In genomic region chr5:113020461-113021273, GRCh38 we compare ENCODE assay signal across 1 cellular context.
TF ChIP-seq lines count a peak whose summit lies in the region.

No MANE protein-coding gene starts in this region.

TF ChIP-seq in HepG2, 621 proteins besides CTCF, POLR2A, EP300 and RAD21 (continued from another document and continues in another):
- TF ChIP-seq HIC2 (CRISPR knock-in tag; IDR thresholded peaks at IDR 0.05; ENCODE audit: low read depth) (no peak), TFE3 (CRISPR knock-in tag; IDR thresholded peaks at IDR 0.05) (no peak), TAF1 (CRISPR knock-in tag; IDR thresholded peaks at IDR 0.05) (no peak), ZNF382 (CRISPR knock-in tag; IDR thresholded peaks at IDR 0.05; ENCODE audit: borderline replicate concordance) (no peak), ZNF253 (CRISPR knock-in tag; IDR thresholded peaks at IDR 0.05; ENCODE audit: borderline replicate concordance) (no peak), EHMT2 (IDR thresholded peaks at IDR 0.05; ENCODE audit: borderline replicate concordance, low read depth, low read length) (peak; percentile 41; the same call in 1 of the 2 replicates), ZFP41 (CRISPR knock-in tag; IDR thresholded peaks at IDR 0.05; ENCODE audit: borderline replicate concordance) (no peak), ZNF577 (CRISPR knock-in tag; IDR thresholded peaks at IDR 0.05; ENCODE audit: borderline replicate concordance, low read depth) (no peak), PRPF4 (IDR thresholded peaks at IDR 0.05; ENCODE audit: low read depth, low read length, poor library complexity, severe bottlenecking) (no peak), ZNF784 (CRISPR knock-in tag; IDR thresholded peaks at IDR 0.05; ENCODE audit: borderline replicate concordance) (no peak), TGIF2 (CRISPR knock-in tag; IDR thresholded peaks at IDR 0.05) (no peak), NR2F6 (IDR thresholded peaks at IDR 0.05) (no peak; the same call in 1 of the 2 replicates), NR2F6 (CRISPR knock-in tag; IDR thresholded peaks at IDR 0.05) (peak; percentile 27; the same call in 1 of the 2 replicates), SRSF1 (optimal IDR thresholded peaks at IDR 0.05; ENCODE audit: low read depth, low read length) (no peak), HNF4G (IDR thresholded peaks at IDR 0.05; ENCODE audit: borderline replicate concordance, low read depth, low read length) (0 out of 2 replicates have a peak, but pooled peaks have one; percentile 24), HNF4G (CRISPR knock-in tag; IDR thresholded peaks at IDR 0.05; ENCODE audit: borderline replicate concordance, low read depth) (no peak), CEBPG (CRISPR knock-in tag; IDR thresholded peaks at IDR 0.05) (0 out of 2 replicates have a peak, but pooled peaks have one; percentile 48), XRCC5 (optimal IDR thresholded peaks at IDR 0.05; ENCODE audit: low read length) (no peak), SIN3B (IDR thresholded peaks at IDR 0.05; ENCODE audit: low read length) (no peak), ZNF772 (CRISPR knock-in tag; IDR thresholded peaks at IDR 0.05) (no peak), ZNF614 (CRISPR knock-in tag; IDR thresholded peaks at IDR 0.05; ENCODE audit: borderline replicate concordance) (no peak), ZNF3 (CRISPR knock-in tag; IDR thresholded peaks at IDR 0.05) (no peak), ZMYM2 (CRISPR knock-in tag; IDR thresholded peaks at IDR 0.05) (peak; percentile 84), MEIS1 (CRISPR knock-in tag; IDR thresholded peaks at IDR 0.05; ENCODE audit: borderline replicate concordance) (no peak), PLSCR1 (CRISPR knock-in tag; IDR thresholded peaks at IDR 0.05; ENCODE audit: borderline replicate concordance) (no peak), ZNF329 (CRISPR knock-in tag; IDR thresholded peaks at IDR 0.05; ENCODE audit: low read depth) (no peak), ZNF556 (CRISPR knock-in tag; IDR thresholded peaks at IDR 0.05; ENCODE audit: borderline replicate concordance) (no peak), NRL (CRISPR knock-in tag; IDR thresholded peaks at IDR 0.05; ENCODE audit: borderline replicate concordance) (no peak), ZNF530 (CRISPR knock-in tag; IDR thresholded peaks at IDR 0.05; ENCODE audit: low read depth) (no peak), CSRNP2 (CRISPR knock-in tag; conservative IDR thresholded peaks at IDR 0.05; ENCODE audit: low read depth) (no peak), ZNF776 (CRISPR knock-in tag; IDR thresholded peaks at IDR 0.05) (no peak), ZNF781 (CRISPR knock-in tag; IDR thresholded peaks at IDR 0.05; ENCODE audit: borderline replicate concordance, not compliant biosample characterization) (no peak), KLF9 (CRISPR knock-in tag; IDR thresholded peaks at IDR 0.05; ENCODE audit: low read depth) (no peak), YEATS4 (CRISPR knock-in tag; IDR thresholded peaks at IDR 0.05; ENCODE audit: borderline replicate concordance) (no peak), ONECUT2 (CRISPR knock-in tag; IDR thresholded peaks at IDR 0.05) (no peak), HMG20A (CRISPR knock-in tag; IDR thresholded peaks at IDR 0.05; ENCODE audit: borderline replicate concordance) (peak; percentile 48; the same call in 1 of the 2 replicates), ZSCAN12 (CRISPR knock-in tag; IDR thresholded peaks at IDR 0.05) (no peak), ISX (CRISPR knock-in tag; conservative IDR thresholded peaks at IDR 0.05) (no peak), PTBP1 (IDR thresholded peaks at IDR 0.05; ENCODE audit: low read depth, low read length, poor library complexity, severe bottlenecking) (no peak), PAF1 (CRISPR knock-in tag; IDR thresholded peaks at IDR 0.05) (no peak), AGO1 (IDR thresholded peaks at IDR 0.05; ENCODE audit: low read depth, low read length, poor library complexity, severe bottlenecking) (no peak)
- TF ChIP-seq, protein P1, sequence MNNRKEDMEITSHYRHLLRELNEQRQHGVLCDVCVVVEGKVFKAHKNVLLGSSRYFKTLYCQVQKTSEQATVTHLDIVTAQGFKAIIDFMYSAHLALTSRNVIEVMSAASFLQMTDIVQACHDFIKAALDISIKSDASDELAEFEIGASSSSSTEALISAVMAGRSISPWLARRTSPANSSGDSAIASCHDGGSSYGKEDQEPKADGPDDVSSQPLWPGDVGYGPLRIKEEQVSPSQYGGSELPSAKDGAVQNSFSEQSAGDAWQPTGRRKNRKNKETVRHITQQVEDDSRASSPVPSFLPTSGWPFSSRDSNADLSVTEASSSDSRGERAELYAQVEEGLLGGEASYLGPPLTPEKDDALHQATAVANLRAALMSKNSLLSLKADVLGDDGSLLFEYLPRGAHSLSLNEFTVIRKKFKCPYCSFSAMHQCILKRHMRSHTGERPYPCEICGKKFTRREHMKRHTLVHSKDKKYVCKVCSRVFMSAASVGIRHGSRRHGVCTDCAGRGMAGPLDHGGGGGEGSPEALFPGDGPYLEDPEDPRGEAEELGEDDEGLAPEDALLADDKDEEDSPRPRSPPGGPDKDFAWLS (CRISPR knock-in tag; IDR thresholded peaks at IDR 0.05; ENCODE audit: borderline replicate concordance), result no peak
- TF ChIP-seq, protein P2, sequence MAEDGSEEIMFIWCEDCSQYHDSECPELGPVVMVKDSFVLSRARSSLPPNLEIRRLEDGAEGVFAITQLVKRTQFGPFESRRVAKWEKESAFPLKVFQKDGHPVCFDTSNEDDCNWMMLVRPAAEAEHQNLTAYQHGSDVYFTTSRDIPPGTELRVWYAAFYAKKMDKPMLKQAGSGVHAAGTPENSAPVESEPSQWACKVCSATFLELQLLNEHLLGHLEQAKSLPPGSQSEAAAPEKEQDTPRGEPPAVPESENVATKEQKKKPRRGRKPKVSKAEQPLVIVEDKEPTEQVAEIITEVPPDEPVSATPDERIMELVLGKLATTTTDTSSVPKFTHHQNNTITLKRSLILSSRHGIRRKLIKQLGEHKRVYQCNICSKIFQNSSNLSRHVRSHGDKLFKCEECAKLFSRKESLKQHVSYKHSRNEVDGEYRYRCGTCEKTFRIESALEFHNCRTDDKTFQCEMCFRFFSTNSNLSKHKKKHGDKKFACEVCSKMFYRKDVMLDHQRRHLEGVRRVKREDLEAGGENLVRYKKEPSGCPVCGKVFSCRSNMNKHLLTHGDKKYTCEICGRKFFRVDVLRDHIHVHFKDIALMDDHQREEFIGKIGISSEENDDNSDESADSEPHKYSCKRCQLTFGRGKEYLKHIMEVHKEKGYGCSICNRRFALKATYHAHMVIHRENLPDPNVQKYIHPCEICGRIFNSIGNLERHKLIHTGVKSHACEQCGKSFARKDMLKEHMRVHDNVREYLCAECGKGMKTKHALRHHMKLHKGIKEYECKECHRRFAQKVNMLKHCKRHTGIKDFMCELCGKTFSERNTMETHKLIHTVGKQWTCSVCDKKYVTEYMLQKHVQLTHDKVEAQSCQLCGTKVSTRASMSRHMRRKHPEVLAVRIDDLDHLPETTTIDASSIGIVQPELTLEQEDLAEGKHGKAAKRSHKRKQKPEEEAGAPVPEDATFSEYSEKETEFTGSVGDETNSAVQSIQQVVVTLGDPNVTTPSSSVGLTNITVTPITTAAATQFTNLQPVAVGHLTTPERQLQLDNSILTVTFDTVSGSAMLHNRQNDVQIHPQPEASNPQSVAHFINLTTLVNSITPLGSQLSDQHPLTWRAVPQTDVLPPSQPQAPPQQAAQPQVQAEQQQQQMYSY (CRISPR knock-in tag; IDR thresholded peaks at IDR 0.05), result no peak
- TF ChIP-seq, protein P3, sequence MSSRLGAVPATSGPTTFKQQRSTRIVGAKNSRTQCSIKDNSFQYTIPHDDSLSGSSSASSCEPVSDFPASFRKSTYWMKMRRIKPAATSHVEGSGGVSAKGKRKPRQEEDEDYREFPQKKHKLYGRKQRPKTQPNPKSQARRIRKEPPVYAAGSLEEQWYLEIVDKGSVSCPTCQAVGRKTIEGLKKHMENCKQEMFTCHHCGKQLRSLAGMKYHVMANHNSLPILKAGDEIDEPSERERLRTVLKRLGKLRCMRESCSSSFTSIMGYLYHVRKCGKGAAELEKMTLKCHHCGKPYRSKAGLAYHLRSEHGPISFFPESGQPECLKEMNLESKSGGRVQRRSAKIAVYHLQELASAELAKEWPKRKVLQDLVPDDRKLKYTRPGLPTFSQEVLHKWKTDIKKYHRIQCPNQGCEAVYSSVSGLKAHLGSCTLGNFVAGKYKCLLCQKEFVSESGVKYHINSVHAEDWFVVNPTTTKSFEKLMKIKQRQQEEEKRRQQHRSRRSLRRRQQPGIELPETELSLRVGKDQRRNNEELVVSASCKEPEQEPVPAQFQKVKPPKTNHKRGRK (CRISPR knock-in tag; IDR thresholded peaks at IDR 0.05), result no peak
- TF ChIP-seq, protein P4, sequence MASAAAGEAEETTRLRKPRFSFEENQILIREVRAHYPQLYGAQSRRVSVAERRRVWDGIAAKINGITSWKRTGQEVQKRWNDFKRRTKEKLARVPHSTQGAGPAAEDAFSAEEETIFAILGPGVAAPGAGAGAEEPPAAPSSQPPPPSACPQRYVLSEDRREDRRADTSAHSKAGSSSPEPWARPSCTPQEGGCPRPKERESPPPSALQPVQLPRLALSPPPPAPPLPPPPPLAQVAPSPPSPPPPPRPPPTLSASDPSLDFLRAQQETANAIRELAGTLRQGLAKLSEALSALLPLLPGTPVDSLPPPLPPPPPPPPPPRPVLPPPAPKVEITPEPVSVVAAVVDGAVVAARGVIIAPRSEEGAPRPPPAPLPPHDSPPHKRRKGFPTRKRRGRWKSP (CRISPR knock-in tag; IDR thresholded peaks at IDR 0.05), result no peak; the same call in 1 of the 2 replicates
- TF ChIP-seq, protein P5, sequence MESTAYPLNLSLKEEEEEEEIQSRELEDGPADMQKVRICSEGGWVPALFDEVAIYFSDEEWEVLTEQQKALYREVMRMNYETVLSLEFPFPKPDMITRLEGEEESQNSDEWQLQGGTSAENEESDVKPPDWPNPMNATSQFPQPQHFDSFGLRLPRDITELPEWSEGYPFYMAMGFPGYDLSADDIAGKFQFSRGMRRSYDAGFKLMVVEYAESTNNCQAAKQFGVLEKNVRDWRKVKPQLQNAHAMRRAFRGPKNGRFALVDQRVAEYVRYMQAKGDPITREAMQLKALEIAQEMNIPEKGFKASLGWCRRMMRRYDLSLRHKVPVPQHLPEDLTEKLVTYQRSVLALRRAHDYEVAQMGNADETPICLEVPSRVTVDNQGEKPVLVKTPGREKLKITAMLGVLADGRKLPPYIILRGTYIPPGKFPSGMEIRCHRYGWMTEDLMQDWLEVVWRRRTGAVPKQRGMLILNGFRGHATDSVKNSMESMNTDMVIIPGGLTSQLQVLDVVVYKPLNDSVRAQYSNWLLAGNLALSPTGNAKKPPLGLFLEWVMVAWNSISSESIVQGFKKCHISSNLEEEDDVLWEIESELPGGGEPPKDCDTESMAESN (CRISPR knock-in tag; conservative IDR thresholded peaks at IDR 0.05), result no peak
- TF ChIP-seq, protein P6, sequence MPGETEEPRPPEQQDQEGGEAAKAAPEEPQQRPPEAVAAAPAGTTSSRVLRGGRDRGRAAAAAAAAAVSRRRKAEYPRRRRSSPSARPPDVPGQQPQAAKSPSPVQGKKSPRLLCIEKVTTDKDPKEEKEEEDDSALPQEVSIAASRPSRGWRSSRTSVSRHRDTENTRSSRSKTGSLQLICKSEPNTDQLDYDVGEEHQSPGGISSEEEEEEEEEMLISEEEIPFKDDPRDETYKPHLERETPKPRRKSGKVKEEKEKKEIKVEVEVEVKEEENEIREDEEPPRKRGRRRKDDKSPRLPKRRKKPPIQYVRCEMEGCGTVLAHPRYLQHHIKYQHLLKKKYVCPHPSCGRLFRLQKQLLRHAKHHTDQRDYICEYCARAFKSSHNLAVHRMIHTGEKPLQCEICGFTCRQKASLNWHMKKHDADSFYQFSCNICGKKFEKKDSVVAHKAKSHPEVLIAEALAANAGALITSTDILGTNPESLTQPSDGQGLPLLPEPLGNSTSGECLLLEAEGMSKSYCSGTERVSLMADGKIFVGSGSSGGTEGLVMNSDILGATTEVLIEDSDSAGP (CRISPR knock-in tag; IDR thresholded peaks at IDR 0.05; ENCODE audit: borderline replicate concordance), result no peak
